Comparison of ENCODE assay signal across 1 cellular context in genomic region chr13:73058741-73059459, GRCh38.
TF ChIP-seq lines count a peak whose summit lies in the region.

Gene KLF5 (plus strand): TSS chr13:73059005. CDS start chr13:73059328, 323 bp downstream.

TF ChIP-seq in HepG2, 621 proteins besides CTCF, POLR2A, EP300 and RAD21 (continued from another document and continues in another):
- no peak; the same call in 1 of the 2 replicates for TF ChIP-seq NCOA2 (CRISPR knock-in tag; IDR thresholded peaks at IDR 0.05)
- TF ChIP-seq PAF1 (CRISPR knock-in tag; IDR thresholded peaks at IDR 0.05) = no peak
- no peak for TF ChIP-seq LCORL (IDR thresholded peaks at IDR 0.05)
- TF ChIP-seq LCORL (CRISPR knock-in tag; IDR thresholded peaks at IDR 0.05) = 0 out of 2 replicates have a peak, but pooled peaks have one; percentile 68
- peak; percentile 27; the same call in 1 of the 2 replicates for TF ChIP-seq ZNF646 (CRISPR knock-in tag; IDR thresholded peaks at IDR 0.05)
- no peak for TF ChIP-seq HNF4G (IDR thresholded peaks at IDR 0.05; ENCODE audit: borderline replicate concordance, low read depth, low read length)
- TF ChIP-seq HNF4G (CRISPR knock-in tag; IDR thresholded peaks at IDR 0.05; ENCODE audit: borderline replicate concordance, low read depth) = peak; percentile 38; the same call in 1 of the 2 replicates
- no peak; the same call in 1 of the 2 replicates for TF ChIP-seq HOXA9 (CRISPR knock-in tag; IDR thresholded peaks at IDR 0.05; ENCODE audit: borderline replicate concordance)
- 0 out of 2 replicates have a peak, but pooled peaks have one; percentile 21 for TF ChIP-seq ZNF639 (CRISPR knock-in tag; conservative IDR thresholded peaks at IDR 0.05)
- no peak for TF ChIP-seq DZIP1 (CRISPR knock-in tag; IDR thresholded peaks at IDR 0.05)
- TF ChIP-seq EZH2 (conservative IDR thresholded peaks at IDR 0.05; ENCODE audit: low read depth, low read length) = no peak
- no peak for TF ChIP-seq ZNF605 (CRISPR knock-in tag; IDR thresholded peaks at IDR 0.05)
- TF ChIP-seq FOXC1 (CRISPR knock-in tag; IDR thresholded peaks at IDR 0.05; ENCODE audit: borderline replicate concordance) = peak; percentile 52; the same call in 1 of the 2 replicates
- TF ChIP-seq ZNF790 (CRISPR knock-in tag; IDR thresholded peaks at IDR 0.05; ENCODE audit: borderline replicate concordance) = no peak
- peak; percentile 84 for TF ChIP-seq FOXA3 (CRISPR knock-in tag; IDR thresholded peaks at IDR 0.05)
- TF ChIP-seq ZNF430 (CRISPR knock-in tag; IDR thresholded peaks at IDR 0.05) = 0 out of 2 replicates have a peak, but pooled peaks have one; percentile 21
- no peak for TF ChIP-seq THRA (CRISPR knock-in tag; IDR thresholded peaks at IDR 0.05; ENCODE audit: borderline replicate concordance)
- TF ChIP-seq KLF13 (CRISPR knock-in tag; IDR thresholded peaks at IDR 0.05) = 0 out of 2 replicates have a peak, but pooled peaks have one; percentile 58
- TF ChIP-seq HIVEP1 (CRISPR knock-in tag; IDR thresholded peaks at IDR 0.05) = no peak
- peak; percentile 83 for TF ChIP-seq KDM2A (CRISPR knock-in tag; IDR thresholded peaks at IDR 0.05; ENCODE audit: borderline replicate concordance, low read depth)
- TF ChIP-seq ZFP41 (CRISPR knock-in tag; IDR thresholded peaks at IDR 0.05; ENCODE audit: borderline replicate concordance) = 0 out of 2 replicates have a peak, but pooled peaks have one; percentile 21
- TF ChIP-seq ISL2 (CRISPR knock-in tag; IDR thresholded peaks at IDR 0.05) = no peak
- peak; percentile 39; the same call in 1 of the 2 replicates for TF ChIP-seq ZNF768 (CRISPR knock-in tag; IDR thresholded peaks at IDR 0.05)
- no peak for TF ChIP-seq ZNF678 (CRISPR knock-in tag; IDR thresholded peaks at IDR 0.05)
- 0 out of 2 replicates have a peak, but pooled peaks have one; percentile 31 for TF ChIP-seq KAT7 (CRISPR knock-in tag; IDR thresholded peaks at IDR 0.05; ENCODE audit: borderline replicate concordance)
- no peak for TF ChIP-seq NR2F6 (IDR thresholded peaks at IDR 0.05)
- TF ChIP-seq NR2F6 (CRISPR knock-in tag; IDR thresholded peaks at IDR 0.05) = 0 out of 2 replicates have a peak, but pooled peaks have one; percentile 34
- no peak for TF ChIP-seq NFE2L2 (IDR thresholded peaks at IDR 0.05; ENCODE audit: low read length)
- TF ChIP-seq IRX3 (CRISPR knock-in tag; IDR thresholded peaks at IDR 0.05; ENCODE audit: borderline replicate concordance, low read depth) = peak; percentile 59; the same call in 1 of the 2 replicates
- TF ChIP-seq ARID5B (CRISPR knock-in tag; IDR thresholded peaks at IDR 0.05) = peak; percentile 38; the same call in 1 of the 2 replicates
- TF ChIP-seq ATF3 (CRISPR knock-in tag; IDR thresholded peaks at IDR 0.05) = peak; percentile 38; the same call in 1 of the 2 replicates
- TF ChIP-seq ZNF44 (CRISPR knock-in tag; IDR thresholded peaks at IDR 0.05) = no peak
- TF ChIP-seq ZC3H4 (CRISPR knock-in tag; IDR thresholded peaks at IDR 0.05; ENCODE audit: borderline replicate concordance) = no peak
- TF ChIP-seq ZFY (CRISPR knock-in tag; IDR thresholded peaks at IDR 0.05) = peak; percentile 26; the same call in 1 of the 2 replicates
- no peak for TF ChIP-seq ZBTB42 (CRISPR knock-in tag; IDR thresholded peaks at IDR 0.05)
- TF ChIP-seq SMC3 (IDR thresholded peaks at IDR 0.05; ENCODE audit: low read length) = no peak
- peak; percentile 54; the same call in 1 of the 2 replicates for TF ChIP-seq ZNF124 (CRISPR knock-in tag; IDR thresholded peaks at IDR 0.05)
- TF ChIP-seq RFX5 (IDR thresholded peaks at IDR 0.05; ENCODE audit: low read depth, low read length) = peak; percentile 85
- TF ChIP-seq AGO2 (optimal IDR thresholded peaks at IDR 0.05; ENCODE audit: low read depth, low read length) = peak; percentile 49
- TF ChIP-seq ZNF512 (CRISPR knock-in tag; IDR thresholded peaks at IDR 0.05) = no peak
- TF ChIP-seq RCOR2 (CRISPR knock-in tag; IDR thresholded peaks at IDR 0.05) = 0 out of 2 replicates have a peak, but pooled peaks have one; percentile 10
- TF ChIP-seq MATR3 (CRISPR knock-in tag; IDR thresholded peaks at IDR 0.05) = no peak
- no peak for TF ChIP-seq GLMP (CRISPR knock-in tag; IDR thresholded peaks at IDR 0.05; ENCODE audit: borderline replicate concordance)
- no peak; the same call in 1 of the 2 replicates for TF ChIP-seq THAP8 (CRISPR knock-in tag; IDR thresholded peaks at IDR 0.05; ENCODE audit: borderline replicate concordance)
